In the genomic region with DNA sequence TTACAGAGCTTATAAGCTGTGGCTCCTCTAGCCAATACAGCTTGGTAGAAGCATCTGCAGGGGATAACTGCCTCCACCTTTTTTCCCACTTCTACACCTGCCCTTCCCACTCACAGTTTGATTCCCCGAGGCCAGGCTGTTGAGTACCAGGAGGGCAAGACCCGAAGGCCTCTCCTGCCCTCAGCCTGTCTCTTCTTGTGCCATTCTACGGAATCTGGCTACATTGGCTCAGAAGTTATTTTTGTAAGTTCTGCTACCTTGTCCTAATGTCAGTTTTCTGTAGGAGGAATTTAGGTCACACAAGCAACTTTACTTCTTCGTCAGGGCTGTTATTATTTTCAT, we compare ENCODE assay signal across 17 cellular contexts. TPM values are rescaled to one million over a fixed set of nuclear protein-coding genes. Genes with fewer than 3 reads are reported as not detected.
"Had no signal": no experiment of that assay in that cellular context is flagged by ENCODE, and none has a peak within 500 bp of the region (broad histone marks: within the 10 kb centered on the region; RNA-seq: fewer than 3 reads in every experiment).

No MANE protein-coding gene starts in this region.

- H3K27me3 ChIP-seq: gastrocnemius medialis, testis, uterus had no signal

- H3K27me3 Mint-ChIP-seq: activated naive CD8-positive, alpha-beta T cell; stimulated activated memory B cell treated with anti-CD40 and anti-IgM and Interleukin-4, amounts not matched to agents 10 μg/mL and 1 μg/mL and 100 μg/mL, for 72 hours had no signal

- H3K27ac Mint-ChIP-seq: activated T-helper 2 cell treated with anti-CD3 and anti-CD28 coated beads, Interferon-gamma antibody, Interleukin-2, Interleukin-4, amounts not matched to agents 10 μg/mL and 5 μg/mL and 100 μg/mL, durations not matched to agents 14 hours and 24 hours and 36 hours had no signal

- H3K9me3 Mint-ChIP-seq: activated T-cell treated with anti-CD3 and anti-CD28 coated beads, Interleukin-2, amount 50 U/mL, for 4 hours; activated T-helper 2 cell treated with anti-CD3 and anti-CD28 coated beads, Interferon-gamma antibody, Interleukin-2, Interleukin-4, amounts not matched to agents 10 μg/mL and 5 μg/mL and 100 μg/mL, durations not matched to agents 14 hours and 24 hours and 36 hours; nephron progenitor cell; stimulated activated memory B cell treated with anti-CD40 and anti-IgM and Interleukin-4, amounts not matched to agents 10 μg/mL and 1 μg/mL and 100 μg/mL, for 72 hours had no signal

- FAIRE-seq: astrocyte, colon, small intestine had no signal

- DNase-seq: activated CD4-positive, alpha-beta T cell treated with anti-CD3 and anti-CD28 coated beads, Interleukin-2, amount 50 U/mL, for 48 hours; activated T-cell treated with anti-CD3 and anti-CD28 coated beads, Interleukin-2, amount 50 U/mL, for 4 hours; central memory CD4-positive, alpha-beta T cell; gastrocnemius medialis; mucosa of descending colon; nephron progenitor cell; small intestine; T-helper 9 cell; testis had no signal

- H3K27ac ChIP-seq: gastrocnemius medialis, testis, uterus had no signal

- H3K36me3 Mint-ChIP-seq: activated naive CD8-positive, alpha-beta T cell; stimulated activated memory B cell treated with anti-CD40 and anti-IgM and Interleukin-4, amounts not matched to agents 10 μg/mL and 1 μg/mL and 100 μg/mL, for 72 hours had no signal

- H3K4me3 Mint-ChIP-seq: nephron progenitor cell had no signal

- H3K4me3 ChIP-seq: mucosa of descending colon, testis, uterus had no signal

- H3K36me3 ChIP-seq: gastrocnemius medialis, uterus had no signal

- H3K4me1 ChIP-seq: uterus had no signal

- H3K9me3 ChIP-seq: gastrocnemius medialis, mucosa of descending colon, testis, uterus had no signal

RNA-seq across cellular contexts. Expression of a gene that starts 46.4 kb away (rescaled TPM):
- total RNA-seq: activated CD8-positive, alpha-beta memory T cell treated with anti-CD3 and anti-CD28 coated beads for 36 hours; endothelial cell of umbilical vein had no signal
- polyA plus RNA-seq: endothelial cell of umbilical vein had no signal
